21 cellular contexts compared by ENCODE assay signal in genomic region chrX:72830701-72831100, GRCh38. TPM values are rescaled to one million over a fixed set of nuclear protein-coding genes. Genes with fewer than 3 reads are reported as not detected.
"Had no signal": no experiment of that assay in that cellular context is flagged by ENCODE, and none has a peak within 500 bp of the region (broad histone marks: within the 10 kb centered on the region; RNA-seq: fewer than 3 reads in every experiment).

No MANE protein-coding gene starts in this region.

RNA-seq across cellular contexts. Expression of gene FAM236D, which starts 22.7 kb away (rescaled TPM):
- total RNA-seq: activated naive CD4-positive, alpha-beta T cell treated with anti-CD3 and anti-CD28 coated beads for 36 hours; activated naive CD4-positive, alpha-beta T cell treated with anti-CD3 and anti-CD28 coated beads, Interleukin-2, amount 50 U/mL, for 72 hours; activated naive CD8-positive, alpha-beta T cell treated with anti-CD3 and anti-CD28 coated beads for 36 hours; activated naive CD8-positive, alpha-beta T cell treated with anti-CD3 and anti-CD28 coated beads, Interleukin-2, amount 10 ng/mL, durations not matched to agents 7 days and 5 days; activated T-cell treated with anti-CD3 and anti-CD28 coated beads, Interleukin-2, amount 50 U/mL, for 4 hours; activated T-cell treated with anti-CD3 and anti-CD28 coated beads, Interleukin-2, amount 50 U/mL, for 72 hours; activated T-helper 1 cell treated with anti-CD3 and anti-CD28 coated beads, Interleukin-12 subunit alpha, Interleukin-12 subunit beta, Interleukin-2, Interleukin-4 antibody, amounts not matched to agents 30 ng/mL and 10 ng/mL and 1 ng/mL, durations not matched to agents 14 hours and 24 hours and 36 hours; activated T-helper 17 cell treated with anti-CD3 and anti-CD28 coated beads, Interleukin-2, amount 50 U/mL, for 72 hours; activated T-helper 2 cell treated with anti-CD3 and anti-CD28 coated beads, Interferon-gamma antibody, Interleukin-2, Interleukin-4, amounts not matched to agents 10 μg/mL and 5 μg/mL and 100 μg/mL, durations not matched to agents 14 hours and 24 hours and 36 hours; adrenal gland; aorta; ascending aorta; astrocyte; body of pancreas; breast epithelium; bronchial epithelial cell; cardiac muscle cell; cardiac septum; cerebellum; chondrocyte had no signal
- polyA plus RNA-seq: adipose tissue, adrenal gland, aorta, cardiac muscle cell had no signal

RNA-seq across cellular contexts. Expression of gene FAM236B, which starts 48.2 kb away (rescaled TPM):
- total RNA-seq: activated naive CD4-positive, alpha-beta T cell treated with anti-CD3 and anti-CD28 coated beads for 36 hours; activated naive CD4-positive, alpha-beta T cell treated with anti-CD3 and anti-CD28 coated beads, Interleukin-2, amount 50 U/mL, for 72 hours; activated naive CD8-positive, alpha-beta T cell treated with anti-CD3 and anti-CD28 coated beads for 36 hours; activated naive CD8-positive, alpha-beta T cell treated with anti-CD3 and anti-CD28 coated beads, Interleukin-2, amount 10 ng/mL, durations not matched to agents 7 days and 5 days; activated T-cell treated with anti-CD3 and anti-CD28 coated beads, Interleukin-2, amount 50 U/mL, for 4 hours; activated T-cell treated with anti-CD3 and anti-CD28 coated beads, Interleukin-2, amount 50 U/mL, for 72 hours; activated T-helper 1 cell treated with anti-CD3 and anti-CD28 coated beads, Interleukin-12 subunit alpha, Interleukin-12 subunit beta, Interleukin-2, Interleukin-4 antibody, amounts not matched to agents 30 ng/mL and 10 ng/mL and 1 ng/mL, durations not matched to agents 14 hours and 24 hours and 36 hours; activated T-helper 17 cell treated with anti-CD3 and anti-CD28 coated beads, Interleukin-2, amount 50 U/mL, for 72 hours; activated T-helper 2 cell treated with anti-CD3 and anti-CD28 coated beads, Interferon-gamma antibody, Interleukin-2, Interleukin-4, amounts not matched to agents 10 μg/mL and 5 μg/mL and 100 μg/mL, durations not matched to agents 14 hours and 24 hours and 36 hours; adrenal gland; aorta; ascending aorta; astrocyte; body of pancreas; breast epithelium; bronchial epithelial cell; cardiac muscle cell; cardiac septum; cerebellum; chondrocyte had no signal
- polyA plus RNA-seq: adipose tissue, adrenal gland, aorta, cardiac muscle cell had no signal

RNA-seq across cellular contexts. Expression of gene DMRTC1B, which starts 54.0 kb away (rescaled TPM):
- total RNA-seq: activated naive CD4-positive, alpha-beta T cell treated with anti-CD3 and anti-CD28 coated beads for 36 hours; activated naive CD8-positive, alpha-beta T cell treated with anti-CD3 and anti-CD28 coated beads for 36 hours; activated T-cell treated with anti-CD3 and anti-CD28 coated beads, Interleukin-2, amount 50 U/mL, for 4 hours; activated T-helper 1 cell treated with anti-CD3 and anti-CD28 coated beads, Interleukin-12 subunit alpha, Interleukin-12 subunit beta, Interleukin-2, Interleukin-4 antibody, amounts not matched to agents 30 ng/mL and 10 ng/mL and 1 ng/mL, durations not matched to agents 14 hours and 24 hours and 36 hours; activated T-helper 2 cell treated with anti-CD3 and anti-CD28 coated beads, Interferon-gamma antibody, Interleukin-2, Interleukin-4, amounts not matched to agents 10 μg/mL and 5 μg/mL and 100 μg/mL, durations not matched to agents 14 hours and 24 hours and 36 hours; ascending aorta; astrocyte; bronchial epithelial cell; cardiac septum; chondrocyte had no signal
- polyA plus RNA-seq: aorta had no signal
